Comparison of ENCODE assay signal across 16 cellular contexts in genomic region chr20:50629675-50630055, GRCh38.
A peak's percentile ranks its signal among the peaks of the same experiment; 100 is the strongest.
DNase-seq lines count a peak whose midpoint lies in the region; ATAC-seq, FAIRE-seq and TF ChIP-seq lines count a peak whose summit lies in the region.
"Had no signal": no experiment of that assay in that cellular context is flagged by ENCODE, and none has a peak within 500 bp of the region (broad histone marks: within the 10 kb centered on the region; RNA-seq: fewer than 3 reads in every experiment).

No MANE protein-coding gene starts in this region.

- BruUV-seq in HepG2 (replicated peaks; lab: Mats Ljungman, UMichigan) (no TSS peak), PC-9 (replicated peaks; lab: Mats Ljungman, UMichigan) (no TSS peak)

- TF ChIP-seq POLR2A in HepG2 (IDR thresholded peaks at IDR 0.05; ENCODE audit: insufficient read depth in 1 of 2, low read depth in 2 of 2, low read length in 2 of 2) (no peak), right lobe of liver (IDR thresholded peaks at IDR 0.05) (no peak)

- 21% methylated on average over 7 of the region's 7 CpGs for WGBS in HepG2 (ENCODE audit: low lambda C conversion rate)
- WGBS in right lobe of liver (ENCODE audit: insufficient coverage, low coverage, low lambda C conversion rate, missing lambda C conversion rate): 100% methylated on average over 2 of the region's 7 CpGs

- TF ChIP-seq CTCF in HepG2 (CRISPR knock-in tag; IDR thresholded peaks at IDR 0.05) (no peak), right lobe of liver (IDR thresholded peaks at IDR 0.05) (no peak), PC-9 (conservative IDR thresholded peaks at IDR 0.05) (no peak), lower lobe of right lung (IDR thresholded peaks at IDR 0.05) (no peak)

- peaks cover 37% of the 10 kb centered on the region for H3F3A ChIP-seq in PC-9 (ENCODE audit: insufficient read depth, low read depth)

- no peak for TF ChIP-seq RAD21 in HepG2 (CRISPR knock-in tag; IDR thresholded peaks at IDR 0.05)

- no peak overlapping the region for H2AFZ ChIP-seq in HepG2 (ENCODE audit: low read length)
- no peak overlapping the region for H2AFZ ChIP-seq in PC-9
- H2AFZ ChIP-seq: GM23248 had no signal

- H3K4me3 ChIP-seq in HepG2 (replicated peaks in 1 of 3; ENCODE audit: insufficient read depth in 1 of 3, low read depth in 2 of 3, low read length in 3 of 3) (no peak overlapping the region), right lobe of liver (no peak overlapping the region), PC-9 (no peak overlapping the region), lower lobe of right lung (no peak overlapping the region)
- H3K4me3 ChIP-seq: GM23248 had no signal

- H4K20me1 ChIP-seq in HepG2 (ENCODE audit: insufficient read depth, low read length) (no peaks in the 10 kb centered on the region), PC-9 (ENCODE audit: insufficient read depth) (no peaks in the 10 kb centered on the region)

- H3K79me2 ChIP-seq in HepG2 (ENCODE audit: insufficient read depth, low read length): no peaks in the 10 kb centered on the region
- H3K79me2 ChIP-seq in PC-9 (ENCODE audit: low read depth): no peaks in the 10 kb centered on the region

- no peak for ATAC-seq in HepG2
- no peak for ATAC-seq in right lobe of liver
- ATAC-seq in lower lobe of right lung: no peak
- ATAC-seq in GM21786 (IDR thresholded peaks at IDR 0.05; ENCODE audit: unreplicated experiment): no peak
- ATAC-seq in GM18502 (IDR thresholded peaks at IDR 0.05; ENCODE audit: poor library complexity, unreplicated experiment): no peak
- ATAC-seq: SK-N-SH treated with all-trans-retinoic acid at 6 μM for 48 hours, T-cell had no signal

- peak; percentile 15 for FAIRE-seq in HepG2 (lab: Jason Lieb, UNC)

- H3K9me2 ChIP-seq in PC-9 (ENCODE audit: insufficient read depth): no peaks in the 10 kb centered on the region

- H3K36me3 ChIP-seq in HepG2 (replicated peaks in 1 of 2; ENCODE audit: control insufficient read depth in 1 of 2, insufficient read depth in 2 of 2, low read length in 2 of 2) (no peaks in the 10 kb centered on the region), right lobe of liver (no peaks in the 10 kb centered on the region), PC-9 (ENCODE audit: low read depth) (no peaks in the 10 kb centered on the region), lower lobe of right lung (no peaks in the 10 kb centered on the region)

- no peak overlapping the region for H3K9ac ChIP-seq in HepG2 (ENCODE audit: insufficient read depth, low read depth, low read length)
- H3K9ac ChIP-seq: GM23248 had no signal

- H3K9me3 ChIP-seq in HepG2 (ENCODE audit: low read length) (no peaks in the 10 kb centered on the region), right lobe of liver (no peaks in the 10 kb centered on the region), PC-9 (ENCODE audit: insufficient read depth, low read depth) (no peaks in the 10 kb centered on the region), lower lobe of right lung (no peaks in the 10 kb centered on the region)

- no peak for DNase-seq in HepG2 (ENCODE audit: low spot score)
- DNase-seq in right lobe of liver: no peak
- peak in 1 of 2 experiments; percentile 38 for DNase-seq in PC-9
- DNase-seq in lower lobe of right lung: no peak
- DNase-seq in SHP77 treated with DMSO at 0.1 percent for 48 hours (lab: John Stamatoyannopoulos, UW): no peak
- DNase-seq: DND-41, GDM1, GM23248, HCEC 1CT, NCI-H1105 treated with DMSO at 0.1 percent for 48 hours, NCI-H1694, SIG-M5, T-cell had no signal

- POLR2A ChIA-PET in HepG2 (lab: Yijun Ruan, JAX) (no interaction called here), PC-9 (lab: Charles Lee; ENCODE audit: unreplicated experiment) (no interaction called here)

- H3K27me3 ChIP-seq in HepG2 (ENCODE audit: control insufficient read depth in 1 of 2, insufficient read depth in 2 of 2, low read length in 2 of 2) (peaks cover 16 to 65% of the 10 kb centered on the region in 2 experiments), right lobe of liver (no peaks in the 10 kb centered on the region), PC-9 (ENCODE audit: insufficient read depth, low read depth) (no peaks in the 10 kb centered on the region), lower lobe of right lung (ENCODE audit: low read depth) (no peaks in the 10 kb centered on the region)

- intact Hi-C loops in HepG2 (cut with micrococcal nuclease; ENCODE audit: unreplicated experiment): no loop called here
- intact Hi-C loops in right lobe of liver (cut with DNase I): no loop called here
- intact Hi-C loops in PC-9 (cut with micrococcal nuclease; ENCODE audit: unreplicated experiment): loop anchor here (5.0 kb wide), 1 partner anchor 33 kb away; no protein-coding TSS in a partner anchor
- intact Hi-C loops in lower lobe of right lung (cut with DNase I): no loop called here

- no peak overlapping the region for H3K27ac ChIP-seq in HepG2 (ENCODE audit: extremely low read length, insufficient read depth, low read length)
- H3K27ac ChIP-seq in right lobe of liver: no peak overlapping the region
- no peak overlapping the region for H3K27ac ChIP-seq in PC-9
- peak overlapping the region; percentile 24 for H3K27ac ChIP-seq in lower lobe of right lung
- H3K27ac ChIP-seq: GM23248 had no signal

- H3K4me1 ChIP-seq in HepG2 (ENCODE audit: insufficient read depth, low read length): peaks cover 41% of the 10 kb centered on the region
- peaks cover 0 to 5% (median 1%) of the 10 kb centered on the region in 4 donors for H3K4me1 ChIP-seq in right lobe of liver
- H3K4me1 ChIP-seq in PC-9 (replicated peaks; ENCODE audit: insufficient read depth): peaks cover 35% of the 10 kb centered on the region
- H3K4me1 ChIP-seq in lower lobe of right lung: no peaks in the 10 kb centered on the region

- no peak overlapping the region for H3K4me2 ChIP-seq in HepG2 (ENCODE audit: low read depth, low read length)
- H3K4me2 ChIP-seq in PC-9: 0 out of 2 replicates have a peak overlapping the region, but pooled peaks have one; percentile 4

- TF ChIP-seq EP300 in HepG2 (IDR thresholded peaks at IDR 0.05; ENCODE audit: low read depth in 2 of 2, low read length in 2 of 2): no peak
- no peak for TF ChIP-seq EP300 in HepG2 (CRISPR knock-in tag; IDR thresholded peaks at IDR 0.05; ENCODE audit: borderline replicate concordance)

- in situ Hi-C loops in HepG2 (cut with HindIII; ENCODE audit: extremely low pct_ligation_motif_present, low pct_unique_long_range_greater_than_20kb): loop anchor here (25.0 kb wide), 1 partner anchor 108 kb away; the partner anchor contains the start of gene PARD6B

- CTCF ChIA-PET in HepG2 (lab: Yijun Ruan, JAX; ENCODE audit: low intra/inter-chr PET ratio, low total read pairs): no interaction called here
- CTCF ChIA-PET in PC-9 (lab: Charles Lee): no interaction called here

TF ChIP-seq in HepG2, 621 proteins besides CTCF, POLR2A, EP300 and RAD21 (continues in another document):
- TF ChIP-seq ZNF251 (CRISPR knock-in tag; IDR thresholded peaks at IDR 0.05) (no peak), ZNF784 (CRISPR knock-in tag; IDR thresholded peaks at IDR 0.05; ENCODE audit: borderline replicate concordance) (no peak), SKIL (CRISPR knock-in tag; IDR thresholded peaks at IDR 0.05; ENCODE audit: borderline replicate concordance) (no peak), KDM1A (CRISPR knock-in tag; IDR thresholded peaks at IDR 0.05) (0 out of 2 replicates have a peak, but pooled peaks have one; percentile 30), GPBP1L1 (CRISPR knock-in tag; IDR thresholded peaks at IDR 0.05) (no peak), DBP (CRISPR knock-in tag; IDR thresholded peaks at IDR 0.05; ENCODE audit: not compliant biosample characterization) (no peak), ADNP (CRISPR knock-in tag; IDR thresholded peaks at IDR 0.05) (0 out of 2 replicates have a peak, but pooled peaks have one; percentile 26), ZNF761 (CRISPR knock-in tag; conservative IDR thresholded peaks at IDR 0.05) (no peak), JARID2 (CRISPR knock-in tag; IDR thresholded peaks at IDR 0.05; ENCODE audit: insufficient replicate concordance) (no peak)
